Comparison of ENCODE assay signal across 26 cellular contexts in genomic region chr14:31792726-31793125, GRCh38.
"Had no signal": no experiment of that assay in that cellular context is flagged by ENCODE, and none has a peak within 500 bp of the region (broad histone marks: within the 10 kb centered on the region; RNA-seq: fewer than 3 reads in every experiment).

No MANE protein-coding gene starts in this region.

- ATAC-seq: effector memory CD8-positive, alpha-beta T cell; esophagus mucosa; gastroesophageal sphincter; heart left ventricle; left cardiac atrium; left lung; naive thymus-derived CD4-positive, alpha-beta T cell; stimulated activated effector memory CD8-positive, alpha-beta T cell treated with anti-CD3 and anti-CD28 coated beads, Interleukin-12 subunit alpha, Interleukin-12 subunit beta, amount 100 ng/mL, for 72 hours had no signal

- H3K36me3 ChIP-seq: gastroesophageal sphincter, heart left ventricle, left lung, neural progenitor cell, prostate gland, right atrium auricular region, sigmoid colon, tibial artery had no signal

- H2AFZ ChIP-seq: hepatocyte, neural progenitor cell, parathyroid adenoma had no signal

- H3K4me3 ChIP-seq: gastroesophageal sphincter, heart left ventricle, hepatocyte, left lung, neural progenitor cell, prostate gland, right atrium auricular region, sigmoid colon, testis, tibial artery had no signal

- H3K27ac ChIP-seq: epithelial cell of prostate, gastroesophageal sphincter, heart left ventricle, hepatocyte, left lung, neural progenitor cell, parathyroid adenoma, prostate gland, right atrium auricular region, sigmoid colon, testis, tibial artery had no signal

- H3K4me2 ChIP-seq: hepatocyte, neural progenitor cell had no signal

- H3K79me2 ChIP-seq: hepatocyte, parathyroid adenoma had no signal

- DNase-seq: cortex of kidney; effector memory CD8-positive, alpha-beta T cell; foreskin fibroblast; heart left ventricle; left cardiac atrium; left lung; midbrain; naive thymus-derived CD4-positive, alpha-beta T cell; sigmoid colon; stimulated activated CD4-positive, alpha-beta T cell treated with anti-CD3 and anti-CD28 coated beads, Interleukin-2, amount 100 ng/mL, for 24 hours; stimulated activated CD4-positive, alpha-beta T cell treated with anti-CD3 and anti-CD28 coated beads, Interleukin-4, amount 100 ng/mL, for 24 hours; stimulated activated naive CD4-positive, alpha-beta T cell treated with Interleukin-2 at 50 U/mL for 16 hours; substantia nigra; testis; tibial artery had no signal

- H3K4me1 ChIP-seq: gastroesophageal sphincter, heart left ventricle, left lung, neural progenitor cell, parathyroid adenoma, prostate gland, right atrium auricular region, sigmoid colon, testis, tibial artery had no signal

- H3K9ac ChIP-seq: neural progenitor cell, parathyroid adenoma had no signal

- H3K9me3 ChIP-seq: gastroesophageal sphincter, left lung, prostate gland, right atrium auricular region, sigmoid colon, testis, tibial artery had no signal

- H3K27me3 ChIP-seq: gastroesophageal sphincter, heart left ventricle, hepatocyte, left lung, neural progenitor cell, right atrium auricular region, sigmoid colon, testis, tibial artery had no signal

- FAIRE-seq: endometrium, urothelium cell line had no signal
